11 cellular contexts compared by ENCODE assay signal in the genomic region with DNA sequence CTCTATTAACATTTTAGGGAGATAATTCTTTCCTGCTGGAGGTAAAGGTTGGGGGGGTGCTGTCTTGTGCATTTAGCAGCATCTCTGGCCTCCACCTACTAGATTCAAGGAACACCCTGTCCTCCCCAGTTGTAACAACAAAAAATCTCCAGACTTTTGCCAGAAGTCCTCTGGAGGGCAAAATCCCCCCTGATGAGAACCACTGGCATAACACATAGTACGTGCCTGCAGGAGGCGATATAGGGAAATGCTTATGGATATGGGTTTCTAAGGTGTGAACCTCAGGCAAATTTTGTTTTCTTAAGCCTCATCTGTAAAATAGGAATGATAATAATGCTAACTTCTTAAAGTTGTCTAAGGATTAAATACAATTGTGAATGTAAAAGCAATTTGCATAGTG. TPM values are rescaled to one million over a fixed set of nuclear protein-coding genes. Genes with fewer than 3 reads are reported as not detected.
A peak's percentile ranks its signal among the peaks of the same experiment; 100 is the strongest.
DNase-seq lines count a peak whose midpoint lies in the region; ATAC-seq and TF ChIP-seq lines count a peak whose summit lies in the region.
"Had no signal": no experiment of that assay in that cellular context is flagged by ENCODE, and none has a peak within 500 bp of the region (broad histone marks: within the 10 kb centered on the region; RNA-seq: fewer than 3 reads in every experiment).

No MANE protein-coding gene starts in this region.

- H3K27ac Mint-ChIP-seq in MCF 10A (ENCODE audit: low read depth, unreplicated experiment) (no peak overlapping the region), brain (no peak overlapping the region), glutamatergic neuron (ENCODE audit: unreplicated experiment) (no peak overlapping the region)
- no peak overlapping the region for H3K27ac Mint-ChIP-seq in stimulated activated effector memory CD8-positive, alpha-beta T cell treated with anti-CD3 and anti-CD28 coated beads, Interleukin-12 subunit alpha, Interleukin-12 subunit beta, amount 100 ng/mL, for 72 hours

- TF ChIP-seq POLR2A in breast epithelium (IDR thresholded peaks at IDR 0.05) = no peak

- H3K36me3 ChIP-seq in breast epithelium = no peaks in the 10 kb centered on the region

- H3K4me3 Mint-ChIP-seq in MCF 10A (ENCODE audit: unreplicated experiment) = no peak overlapping the region
- peak overlapping the region; percentile 38 to 93 (median 88) for H3K4me3 Mint-ChIP-seq in brain
- peak overlapping the region; percentile 94 for H3K4me3 Mint-ChIP-seq in stimulated activated effector memory CD8-positive, alpha-beta T cell treated with anti-CD3 and anti-CD28 coated beads, Interleukin-12 subunit alpha, Interleukin-12 subunit beta, amount 100 ng/mL, for 72 hours
- no peak overlapping the region for H3K4me3 Mint-ChIP-seq in glutamatergic neuron (ENCODE audit: unreplicated experiment)

- ATAC-seq in stimulated activated effector memory CD8-positive, alpha-beta T cell treated with anti-CD3 and anti-CD28 coated beads, Interleukin-12 subunit alpha, Interleukin-12 subunit beta, amount 100 ng/mL, for 72 hours = no peak
- ATAC-seq in GM18861 (IDR thresholded peaks at IDR 0.05; ENCODE audit: unreplicated experiment) (no peak), HG02884 (IDR thresholded peaks at IDR 0.05; ENCODE audit: unreplicated experiment) (no peak)
- ATAC-seq: psoas muscle had no signal

- intact Hi-C loops in MCF 10A (cut with micrococcal nuclease) (no loop called here), breast epithelium (cut with DNase I; ENCODE audit: low total_unique reads) (loop anchor here (5.0 kb wide), 1 partner anchor 1571 kb away; no protein-coding TSS in a partner anchor)

- DNase-seq in MCF 10A (ENCODE audit: unreplicated experiment) (no peak), breast epithelium (ENCODE audit: low spot score in 2 of 2) (no peak), glutamatergic neuron (no peak)
- DNase-seq in stimulated activated effector memory CD8-positive, alpha-beta T cell treated with anti-CD3 and anti-CD28 coated beads, Interleukin-12 subunit alpha, Interleukin-12 subunit beta, amount 100 ng/mL, for 72 hours (ENCODE audit: low spot score in 2 of 2) = no peak
- DNase-seq: activated naive CD4-positive, alpha-beta T cell; NCI-H526 treated with DMSO at 0.1 percent for 48 hours; psoas muscle had no signal

- H3K4me1 Mint-ChIP-seq in MCF 10A (ENCODE audit: insufficient read depth, unreplicated experiment) = peaks cover 24% of the 10 kb centered on the region
- H3K4me1 Mint-ChIP-seq in brain = peaks cover 34% of the 10 kb centered on the region
- H3K4me1 Mint-ChIP-seq in stimulated activated effector memory CD8-positive, alpha-beta T cell treated with anti-CD3 and anti-CD28 coated beads, Interleukin-12 subunit alpha, Interleukin-12 subunit beta, amount 100 ng/mL, for 72 hours = peaks cover 33% of the 10 kb centered on the region
- H3K4me1 Mint-ChIP-seq in glutamatergic neuron (ENCODE audit: low read depth, unreplicated experiment) = peaks cover 15% of the 10 kb centered on the region

- H3K36me3 Mint-ChIP-seq in MCF 10A (ENCODE audit: insufficient read depth, unreplicated experiment) (no peaks in the 10 kb centered on the region), brain (no peaks in the 10 kb centered on the region), glutamatergic neuron (ENCODE audit: unreplicated experiment) (no peaks in the 10 kb centered on the region)
- H3K36me3 Mint-ChIP-seq in stimulated activated effector memory CD8-positive, alpha-beta T cell treated with anti-CD3 and anti-CD28 coated beads, Interleukin-12 subunit alpha, Interleukin-12 subunit beta, amount 100 ng/mL, for 72 hours = peaks cover 19% of the 10 kb centered on the region

- H3K27me3 ChIP-seq in breast epithelium = no peaks in the 10 kb centered on the region

- TF ChIP-seq EP300 in Ishikawa (IDR thresholded peaks at IDR 0.05; ENCODE audit: borderline replicate concordance) = no peak

- CTCF ChIA-PET in MCF 10A (lab: Yijun Ruan, JAX) = interaction anchor here (0.5 to 7.5 kb wide), 15 partner anchors 11 to 1222 kb away, joined by 3 to 104 read pairs (median 6); no protein-coding TSS in a partner anchor

- H3K27ac ChIP-seq in breast epithelium = no peak overlapping the region
- H3K27ac ChIP-seq: psoas muscle had no signal

- peak; percentile 26 for TF ChIP-seq CTCF in MCF 10A (IDR thresholded peaks at IDR 0.05; ENCODE audit: unreplicated experiment)
- TF ChIP-seq CTCF in breast epithelium (IDR thresholded peaks at IDR 0.05) = no peak
- peak in 1 of 2 experiments; percentile 23 for TF ChIP-seq CTCF in brain (conservative IDR thresholded peaks at IDR 0.05)
- TF ChIP-seq CTCF in glutamatergic neuron (IDR thresholded peaks at IDR 0.05; ENCODE audit: partially characterized antibody, unreplicated experiment) = no peak

- H3K9me3 ChIP-seq in breast epithelium = no peaks in the 10 kb centered on the region
- H3K9me3 ChIP-seq: psoas muscle had no signal

- H3K27me3 Mint-ChIP-seq in MCF 10A (ENCODE audit: insufficient read depth, unreplicated experiment) (no peaks in the 10 kb centered on the region), brain (peaks cover 33% of the 10 kb centered on the region), glutamatergic neuron (ENCODE audit: unreplicated experiment) (peaks cover 16% of the 10 kb centered on the region)

- no peaks in the 10 kb centered on the region for H3K9me3 Mint-ChIP-seq in MCF 10A (ENCODE audit: unreplicated experiment)
- H3K9me3 Mint-ChIP-seq in brain = peaks cover 0 to 6% (median 2%) of the 10 kb centered on the region in 5 experiments
- H3K9me3 Mint-ChIP-seq in stimulated activated effector memory CD8-positive, alpha-beta T cell treated with anti-CD3 and anti-CD28 coated beads, Interleukin-12 subunit alpha, Interleukin-12 subunit beta, amount 100 ng/mL, for 72 hours = no peaks in the 10 kb centered on the region
- H3K9me3 Mint-ChIP-seq in glutamatergic neuron (ENCODE audit: unreplicated experiment) = peaks cover 11% of the 10 kb centered on the region

- H3K4me1 ChIP-seq in breast epithelium = peaks cover 0 to 3% of the 10 kb centered on the region in 2 donors
- H3K4me1 ChIP-seq: psoas muscle had no signal

- POLR2A ChIA-PET in MCF 10A (lab: Yijun Ruan, JAX) = interaction anchor here (1.1 to 7.5 kb wide), 8 partner anchors 10 to 161 kb away, joined by 3 to 163 read pairs (median 26); no protein-coding TSS in a partner anchor

- TF ChIP-seq RAD21 in Ishikawa (IDR thresholded peaks at IDR 0.05; ENCODE audit: low read depth) = peak; percentile 34

- no TSS peak for BruUV-seq in MCF 10A (replicated peaks; lab: Mats Ljungman, UMichigan)

- no peak overlapping the region for H3K4me3 ChIP-seq in breast epithelium
- H3K4me3 ChIP-seq: psoas muscle had no signal

TF ChIP-seq in Ishikawa, 13 proteins besides CTCF, POLR2A, EP300 and RAD21:
- TF ChIP-seq ZBTB7A (IDR thresholded peaks at IDR 0.05; ENCODE audit: low read depth) = no peak
- TF ChIP-seq, protein P1, sequence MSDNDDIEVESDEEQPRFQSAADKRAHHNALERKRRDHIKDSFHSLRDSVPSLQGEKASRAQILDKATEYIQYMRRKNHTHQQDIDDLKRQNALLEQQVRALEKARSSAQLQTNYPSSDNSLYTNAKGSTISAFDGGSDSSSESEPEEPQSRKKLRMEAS (IDR thresholded peaks at IDR 0.05) = no peak
- no peak for TF ChIP-seq NFIC (IDR thresholded peaks at IDR 0.05)
- no peak for TF ChIP-seq YY1 (IDR thresholded peaks at IDR 0.05; ENCODE audit: low read depth)
- no peak for TF ChIP-seq TEAD4 (IDR thresholded peaks at IDR 0.05)
- TF ChIP-seq, protein P2, sequence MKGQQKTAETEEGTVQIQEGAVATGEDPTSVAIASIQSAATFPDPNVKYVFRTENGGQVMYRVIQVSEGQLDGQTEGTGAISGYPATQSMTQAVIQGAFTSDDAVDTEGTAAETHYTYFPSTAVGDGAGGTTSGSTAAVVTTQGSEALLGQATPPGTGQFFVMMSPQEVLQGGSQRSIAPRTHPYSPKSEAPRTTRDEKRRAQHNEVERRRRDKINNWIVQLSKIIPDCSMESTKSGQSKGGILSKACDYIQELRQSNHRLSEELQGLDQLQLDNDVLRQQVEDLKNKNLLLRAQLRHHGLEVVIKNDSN (IDR thresholded peaks at IDR 0.05) = no peak
- no peak for TF ChIP-seq CREB1 (IDR thresholded peaks at IDR 0.05; ENCODE audit: low read depth)
- TF ChIP-seq FOXM1 (IDR thresholded peaks at IDR 0.05; ENCODE audit: borderline replicate concordance, low read depth) = no peak
- no peak for TF ChIP-seq CEBPB (IDR thresholded peaks at IDR 0.05)
- TF ChIP-seq EGR1 (IDR thresholded peaks at IDR 0.05) = no peak
- TF ChIP-seq TAF1 (IDR thresholded peaks at IDR 0.05; ENCODE audit: low read depth) = no peak
- no peak for TF ChIP-seq TCF12 (IDR thresholded peaks at IDR 0.05; ENCODE audit: low read depth)
- TF ChIP-seq, protein P3, sequence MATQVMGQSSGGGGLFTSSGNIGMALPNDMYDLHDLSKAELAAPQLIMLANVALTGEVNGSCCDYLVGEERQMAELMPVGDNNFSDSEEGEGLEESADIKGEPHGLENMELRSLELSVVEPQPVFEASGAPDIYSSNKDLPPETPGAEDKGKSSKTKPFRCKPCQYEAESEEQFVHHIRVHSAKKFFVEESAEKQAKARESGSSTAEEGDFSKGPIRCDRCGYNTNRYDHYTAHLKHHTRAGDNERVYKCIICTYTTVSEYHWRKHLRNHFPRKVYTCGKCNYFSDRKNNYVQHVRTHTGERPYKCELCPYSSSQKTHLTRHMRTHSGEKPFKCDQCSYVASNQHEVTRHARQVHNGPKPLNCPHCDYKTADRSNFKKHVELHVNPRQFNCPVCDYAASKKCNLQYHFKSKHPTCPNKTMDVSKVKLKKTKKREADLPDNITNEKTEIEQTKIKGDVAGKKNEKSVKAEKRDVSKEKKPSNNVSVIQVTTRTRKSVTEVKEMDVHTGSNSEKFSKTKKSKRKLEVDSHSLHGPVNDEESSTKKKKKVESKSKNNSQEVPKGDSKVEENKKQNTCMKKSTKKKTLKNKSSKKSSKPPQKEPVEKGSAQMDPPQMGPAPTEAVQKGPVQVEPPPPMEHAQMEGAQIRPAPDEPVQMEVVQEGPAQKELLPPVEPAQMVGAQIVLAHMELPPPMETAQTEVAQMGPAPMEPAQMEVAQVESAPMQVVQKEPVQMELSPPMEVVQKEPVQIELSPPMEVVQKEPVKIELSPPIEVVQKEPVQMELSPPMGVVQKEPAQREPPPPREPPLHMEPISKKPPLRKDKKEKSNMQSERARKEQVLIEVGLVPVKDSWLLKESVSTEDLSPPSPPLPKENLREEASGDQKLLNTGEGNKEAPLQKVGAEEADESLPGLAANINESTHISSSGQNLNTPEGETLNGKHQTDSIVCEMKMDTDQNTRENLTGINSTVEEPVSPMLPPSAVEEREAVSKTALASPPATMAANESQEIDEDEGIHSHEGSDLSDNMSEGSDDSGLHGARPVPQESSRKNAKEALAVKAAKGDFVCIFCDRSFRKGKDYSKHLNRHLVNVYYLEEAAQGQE (IDR thresholded peaks at IDR 0.05; ENCODE audit: low read depth) = no peak

RNA-seq across cellular contexts. Expression of a gene that starts 2.9 kb away (rescaled TPM):
- 33.8 and 35.7 TPM in 2 replicates for total RNA-seq in MCF 10A (2022)
- total RNA-seq in breast epithelium = 10 to 100 TPM in 1 of 3 donors, 1 to 10 TPM in 2; 6.4 to 20.5 (median 8.5) TPM
- polyA plus RNA-seq in brain (ENCODE audit: insufficient read depth, low read depth, low replicate concordance) = 11.7 TPM
- total RNA-seq in glutamatergic neuron (ENCODE audit: unreplicated experiment) = 37.5 TPM

Comparison
In these comparisons a context has a peak if more than half of its experiments do, and no peak if none do; other contexts are left out.
1. H3K4me3 Mint-ChIP-seq: peak in brain (5 of 5) and stimulated activated effector memory CD8-positive, alpha-beta T cell treated with anti-CD3 and anti-CD28 coated beads, Interleukin-12 subunit alpha, Interleukin-12 subunit beta, amount 100 ng/mL, for 72 hours (single experiment); none in MCF 10A (single experiment) and glutamatergic neuron (single experiment).